In the genomic region with DNA sequence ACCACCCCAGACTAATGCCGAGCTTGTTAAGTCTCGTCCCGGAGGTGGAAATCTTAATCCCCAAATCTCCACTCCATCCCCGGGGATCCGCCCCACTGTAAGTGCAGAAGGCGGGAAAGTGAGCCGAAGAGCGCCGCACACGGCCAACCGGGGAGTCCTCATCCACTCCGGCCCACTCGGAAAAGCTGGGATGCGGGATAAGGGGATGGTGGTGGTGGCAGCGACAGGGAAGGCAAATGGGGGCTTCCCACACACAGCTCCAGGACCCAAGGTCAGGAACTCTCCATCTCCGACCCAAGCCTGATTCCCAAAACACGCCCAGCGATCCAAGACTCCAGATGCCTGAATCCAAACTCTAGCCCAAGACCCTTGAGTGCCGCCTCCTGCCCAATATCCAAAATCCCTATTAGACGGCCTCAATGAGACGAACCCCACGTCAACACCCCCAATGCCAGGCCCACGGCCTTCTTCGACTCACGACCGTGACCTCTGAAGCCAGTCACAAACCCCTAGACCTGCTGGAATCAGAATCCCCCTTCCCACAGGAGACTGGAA, we compare ENCODE assay signal across 8 cellular contexts. TPM values are rescaled to one million over a fixed set of nuclear protein-coding genes. Genes with fewer than 3 reads are reported as not detected.
DNase-seq lines count a peak whose midpoint lies in the region; ATAC-seq and TF ChIP-seq lines count a peak whose summit lies in the region.

No MANE protein-coding gene starts in this region.

- no peak for TF ChIP-seq EP300 in neural cell (conservative IDR thresholded peaks at IDR 0.05; ENCODE audit: poor library complexity, severe bottlenecking)

- peak overlapping the region; percentile 82 for H3K9ac ChIP-seq in neural cell (ENCODE audit: low read length)

- intact Hi-C loops in esophagus squamous epithelium (cut with DNase I): loop anchor here (10.0 kb wide), 1 partner anchor 51 kb away; no protein-coding TSS in a partner anchor

- TF ChIP-seq RAD21 in neural cell (conservative IDR thresholded peaks at IDR 0.05): no peak

- H2AFZ ChIP-seq in neural cell (ENCODE audit: low read depth, low read length): peak overlapping the region; percentile 59

- H3K4me2 ChIP-seq in neural cell (ENCODE audit: low read length): peak overlapping the region; percentile 71

- DNase-seq in EL (peak; percentile 36), HS-27A (ENCODE audit: low read depth) (peak; percentile 50), T-helper 17 cell (no peak), esophagus squamous epithelium (lab: John Stamatoyannopoulos, UW) (no peak)
- no peak for DNase-seq in stimulated activated CD4-positive, alpha-beta T cell treated with anti-CD3 and anti-CD28 coated beads, Interleukin-4, amount 100 ng/mL, for 1 hour

- H3K36me3 Mint-ChIP-seq in T-helper 17 cell (ENCODE audit: low read depth): no peaks in the 10 kb centered on the region

- TF ChIP-seq CTCF in esophagus squamous epithelium (IDR thresholded peaks at IDR 0.05) (no peak), neural cell (IDR thresholded peaks at IDR 0.05; ENCODE audit: poor library complexity, severe bottlenecking) (peak; percentile 38)

- H3K27me3 ChIP-seq in esophagus squamous epithelium (no peaks in the 10 kb centered on the region), neural cell (ENCODE audit: insufficient read depth, low read depth, low read length) (no peaks in the 10 kb centered on the region)

- peaks cover 51% of the 10 kb centered on the region for H3K4me1 Mint-ChIP-seq in T-helper 17 cell

- ATAC-seq in T-helper 17 cell (peak; percentile 19), GM18873 (IDR thresholded peaks at IDR 0.05; ENCODE audit: low FRiP score, unreplicated experiment) (no peak), GM19324 (IDR thresholded peaks at IDR 0.05; ENCODE audit: low FRiP score, unreplicated experiment) (no peak)

- no peaks in the 10 kb centered on the region for H3K36me3 ChIP-seq in esophagus squamous epithelium
- H3K36me3 ChIP-seq in neural cell (ENCODE audit: insufficient read depth, low read length): no peaks in the 10 kb centered on the region

- no peaks in the 10 kb centered on the region for H4K20me1 ChIP-seq in neural cell (ENCODE audit: insufficient read depth)

- TF ChIP-seq POLR2A in esophagus squamous epithelium (IDR thresholded peaks at IDR 0.05): no peak

- peak overlapping the region; percentile 63 to 92 (median 78) for H3K4me3 ChIP-seq in esophagus squamous epithelium
- H3K4me3 ChIP-seq in neural cell (ENCODE audit: low read length): peak overlapping the region; percentile 95

- H3K27me3 Mint-ChIP-seq in T-helper 17 cell: no peaks in the 10 kb centered on the region

- H3K27ac Mint-ChIP-seq in T-helper 17 cell: peak overlapping the region; percentile 95

- H3K27ac ChIP-seq in esophagus squamous epithelium (peak overlapping the region; percentile 80 to 91 (median 88)), neural cell (ENCODE audit: low read length) (peak overlapping the region; percentile 88)

- 0% methylated on average over 1 to 7 of the region's 26 CpGs for WGBS in esophagus squamous epithelium, 2 donors

- H3K79me2 ChIP-seq in neural cell (replicated peaks; ENCODE audit: insufficient read depth, low read length): peaks cover 33% of the 10 kb centered on the region

- H3K4me3 Mint-ChIP-seq in T-helper 17 cell: peak overlapping the region; percentile 93

- H3K4me1 ChIP-seq in esophagus squamous epithelium: peaks cover 6 to 58% (median 39%) of the 10 kb centered on the region in 3 donors

- H3K9me3 ChIP-seq in T-helper 17 cell (ENCODE audit: control insufficient read depth, low read length, poor library complexity, severe bottlenecking) (no peaks in the 10 kb centered on the region), esophagus squamous epithelium (no peaks in the 10 kb centered on the region), neural cell (ENCODE audit: low read length) (no peaks in the 10 kb centered on the region)

- no peaks in the 10 kb centered on the region for H3K9me2 ChIP-seq in neural cell (ENCODE audit: insufficient read depth, low read length)

- no peaks in the 10 kb centered on the region for H3F3A ChIP-seq in neural cell (ENCODE audit: insufficient read depth, low read length, poor library complexity, severe bottlenecking)

TF ChIP-seq in neural cell, 6 proteins besides CTCF, POLR2A, EP300 and RAD21:
- TF ChIP-seq REST (IDR thresholded peaks at IDR 0.05; ENCODE audit: borderline replicate concordance): no peak
- TF ChIP-seq EZH2 (IDR thresholded peaks at IDR 0.05; ENCODE audit: borderline replicate concordance, insufficient read depth, low read length, poor library complexity, severe bottlenecking): no peak
- no peak for TF ChIP-seq MXI1 (conservative IDR thresholded peaks at IDR 0.05; ENCODE audit: poor library complexity, severe bottlenecking)
- no peak for TF ChIP-seq POLR2AphosphoS5 (IDR thresholded peaks at IDR 0.05)
- TF ChIP-seq SMC3 (conservative IDR thresholded peaks at IDR 0.05; ENCODE audit: poor library complexity): no peak
- no peak for TF ChIP-seq TAF1 (IDR thresholded peaks at IDR 0.05; ENCODE audit: low read depth)

RNA-seq across cellular contexts. Expression of gene FBL, which starts 0.5 kb away (rescaled TPM):
- total RNA-seq in T-helper 17 cell (100 to 1,000 TPM; 255 to 264 TPM), esophagus squamous epithelium (100 to 1,000 TPM; 184 to 226 (median 193) TPM)
- 79.6 and 84.7 TPM in 2 replicates for polyA plus RNA-seq in neural cell
- polyA minus RNA-seq in neural cell: 44.3 and 46.2 TPM in 2 replicates

RNA-seq across cellular contexts. Expression of gene DYRK1B, which starts 11.7 kb away (rescaled TPM):
- total RNA-seq in T-helper 17 cell: 10 to 100 TPM; 47.5 to 55.5 TPM
- total RNA-seq in esophagus squamous epithelium: 10 to 100 TPM in 1 of 4 donors, 1 to 10 TPM in 3; 3.9 to 12.6 (median 6.3) TPM
- polyA plus RNA-seq in neural cell: 11.3 and 13.2 TPM in 2 replicates
- 28.9 and 34.8 TPM in 2 replicates for polyA minus RNA-seq in neural cell

Comparison
In these comparisons a context has a peak if more than half of its experiments do, and no peak if none do; other contexts are left out.
1. DNase-seq: peak in EL (single experiment) and HS-27A (single experiment); none in T-helper 17 cell (0 of 3), esophagus squamous epithelium (single experiment) and stimulated activated CD4-positive, alpha-beta T cell treated with anti-CD3 and anti-CD28 coated beads, Interleukin-4, amount 100 ng/mL, for 1 hour (single experiment).